1 cellular context compared by ENCODE assay signal in genomic region chr6:130513770-130514169, GRCh38.
TF ChIP-seq lines count a peak whose summit lies in the region.

No MANE protein-coding gene starts in this region.

TF ChIP-seq in K562, 482 proteins besides CTCF, POLR2A, EP300 and RAD21 (continued from another document):
- no peak for TF ChIP-seq GTF2B (IDR thresholded peaks at IDR 0.05; ENCODE audit: extremely low read depth, insufficient read length)
- no peak for TF ChIP-seq E2F1 (CRISPR knock-in tag; IDR thresholded peaks at IDR 0.05)
- TF ChIP-seq NEUROD1 (IDR thresholded peaks at IDR 0.05; ENCODE audit: borderline replicate concordance, low read depth, low read length, partially characterized antibody): no peak
- peak; percentile 41; the same call in 1 of the 2 replicates for TF ChIP-seq ZEB2 (IDR thresholded peaks at IDR 0.05)
- TF ChIP-seq ETV1 (tag; conservative IDR thresholded peaks at IDR 0.05; ENCODE audit: low read depth): peak; percentile 25; the same call in 1 of the 2 replicates
- TF ChIP-seq IFI16 (CRISPR knock-in tag; IDR thresholded peaks at IDR 0.05): no peak
- no peak for TF ChIP-seq CHD2 (IDR thresholded peaks at IDR 0.05; ENCODE audit: low read depth, low read length)
- TF ChIP-seq SIRT6 (IDR thresholded peaks at IDR 0.05; ENCODE audit: low read depth, low read length): no peak
- TF ChIP-seq MCM5 (IDR thresholded peaks at IDR 0.05; ENCODE audit: low read depth): no peak
- TF ChIP-seq SMARCA4 (IDR thresholded peaks at IDR 0.05): no peak
- no peak for TF ChIP-seq HDAC3 (IDR thresholded peaks at IDR 0.05; ENCODE audit: borderline replicate concordance, partially characterized antibody)
- 0 out of 2 replicates have a peak, but pooled peaks have one; percentile 20 for TF ChIP-seq ATF4 (CRISPR knock-in tag; IDR thresholded peaks at IDR 0.05)
- no peak for TF ChIP-seq POLR2H (tag; IDR thresholded peaks at IDR 0.05; ENCODE audit: low read depth)
- TF ChIP-seq RCOR1 (IDR thresholded peaks at IDR 0.05; ENCODE audit: borderline replicate concordance in 1 of 2, low read depth in 2 of 2, low read length in 2 of 2): 0 out of 4 replicates have a peak, but pooled peaks of 1 of the 2 experiments have one; percentile 25
- peak; percentile 77 for TF ChIP-seq MEIS2 (IDR thresholded peaks at IDR 0.05; ENCODE audit: partially characterized antibody)
- peak; percentile 45; the same call in 1 of the 2 replicates for TF ChIP-seq CBFA2T3 (IDR thresholded peaks at IDR 0.05)
